In the genomic region with DNA sequence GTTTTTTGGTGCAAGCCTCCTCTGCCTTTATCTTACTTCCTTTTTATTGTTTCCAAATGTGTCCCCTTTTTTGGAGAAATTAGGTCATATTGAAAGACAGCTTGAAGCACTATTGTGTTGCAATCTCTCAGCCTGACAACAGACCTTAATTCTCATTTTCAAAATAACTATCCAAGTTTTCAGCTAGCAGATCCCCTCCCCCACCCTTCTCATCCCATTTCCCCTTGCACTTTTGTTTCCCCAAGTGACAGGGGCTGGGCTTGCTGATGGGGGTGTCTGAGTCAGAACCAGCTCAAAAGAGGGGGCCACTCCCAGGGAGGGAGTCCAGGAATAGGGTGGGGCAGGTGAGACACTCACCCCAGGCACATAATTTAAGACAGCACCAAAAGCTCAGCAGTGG, we compare ENCODE assay signal across 13 cellular contexts.
DNase-seq lines count a peak whose midpoint lies in the region; ATAC-seq lines count a peak whose summit lies in the region.
"Had no signal": no experiment of that assay in that cellular context is flagged by ENCODE, and none has a peak within 500 bp of the region (broad histone marks: within the 10 kb centered on the region; RNA-seq: fewer than 3 reads in every experiment).

No MANE protein-coding gene starts in this region.

- no peak for ATAC-seq in HG02885 (IDR thresholded peaks at IDR 0.05; ENCODE audit: poor library complexity, unreplicated experiment)

- no peak overlapping the region for H3K4me3 Mint-ChIP-seq in T-helper 1 cell treated with Interleukin-12 subunit alpha and Interleukin-12 subunit beta and Interleukin-4 antibody, amounts not matched to agents 30 μg/mL and 1 μg/mL, for 36 hours
- H3K4me3 Mint-ChIP-seq in dendritic cell treated with granulocyte-macrophage colony-stimulating factor and Interleukin-4, amounts not matched to agents 40 ng/mL and 50 ng/mL, for 4 days: peak overlapping the region; percentile 90

- peaks cover 40% of the 10 kb centered on the region for H3K4me1 Mint-ChIP-seq in T-helper 1 cell treated with Interleukin-12 subunit alpha and Interleukin-12 subunit beta and Interleukin-4 antibody, amounts not matched to agents 30 μg/mL and 1 μg/mL, for 36 hours (ENCODE audit: low read depth)
- H3K4me1 Mint-ChIP-seq in dendritic cell treated with granulocyte-macrophage colony-stimulating factor and Interleukin-4, amounts not matched to agents 40 ng/mL and 50 ng/mL, for 4 days (ENCODE audit: low read depth): peaks cover 71% of the 10 kb centered on the region

- intact Hi-C loops in dendritic cell treated with granulocyte-macrophage colony-stimulating factor and Interleukin-4, amounts not matched to agents 40 ng/mL and 50 ng/mL, for 4 days (cut with micrococcal nuclease): loop anchor here (1.0 kb wide), 1 partner anchor 13 kb away; no protein-coding TSS in a partner anchor

- H3K27me3 Mint-ChIP-seq in T-helper 1 cell treated with Interleukin-12 subunit alpha and Interleukin-12 subunit beta and Interleukin-4 antibody, amounts not matched to agents 30 μg/mL and 1 μg/mL, for 36 hours (ENCODE audit: low read depth): no peaks in the 10 kb centered on the region
- H3K27me3 Mint-ChIP-seq in dendritic cell treated with granulocyte-macrophage colony-stimulating factor and Interleukin-4, amounts not matched to agents 40 ng/mL and 50 ng/mL, for 4 days: no peaks in the 10 kb centered on the region
- H3K27me3 Mint-ChIP-seq: naive B cell had no signal

- peak overlapping the region; percentile 45 for H3K27ac Mint-ChIP-seq in T-helper 1 cell treated with Interleukin-12 subunit alpha and Interleukin-12 subunit beta and Interleukin-4 antibody, amounts not matched to agents 30 μg/mL and 1 μg/mL, for 36 hours
- peak overlapping the region; percentile 86 for H3K27ac Mint-ChIP-seq in dendritic cell treated with granulocyte-macrophage colony-stimulating factor and Interleukin-4, amounts not matched to agents 40 ng/mL and 50 ng/mL, for 4 days

- DNase-seq in T-helper 1 cell (no peak), NOMO-1 treated with DMSO at 0.1 percent for 48 hours (lab: John Stamatoyannopoulos, UW; ENCODE audit: unreplicated experiment) (peak; percentile 90), pons (ENCODE audit: low spot score) (peak; percentile 60), kidney tubule cell (ENCODE audit: low spot score) (no peak), dedifferentiated amniotic fluid mesenchymal stem cell (ENCODE audit: extremely low spot score) (no peak)
- DNase-seq: activated CD4-positive, alpha-beta T cell treated with anti-CD3 and anti-CD28 coated beads, Interleukin-2, amount 50 U/mL, for 4 hours; anterior cingulate cortex; naive B cell; NCI-H1092; NCI-H524 had no signal

- H3K36me3 Mint-ChIP-seq in T-helper 1 cell treated with Interleukin-12 subunit alpha and Interleukin-12 subunit beta and Interleukin-4 antibody, amounts not matched to agents 30 μg/mL and 1 μg/mL, for 36 hours (ENCODE audit: low read depth): peaks cover 52% of the 10 kb centered on the region
- peaks cover 90% of the 10 kb centered on the region for H3K36me3 Mint-ChIP-seq in dendritic cell treated with granulocyte-macrophage colony-stimulating factor and Interleukin-4, amounts not matched to agents 40 ng/mL and 50 ng/mL, for 4 days (ENCODE audit: low read depth)

- H3K9me3 Mint-ChIP-seq in T-helper 1 cell treated with Interleukin-12 subunit alpha and Interleukin-12 subunit beta and Interleukin-4 antibody, amounts not matched to agents 30 μg/mL and 1 μg/mL, for 36 hours: no peaks in the 10 kb centered on the region
- no peaks in the 10 kb centered on the region for H3K9me3 Mint-ChIP-seq in dendritic cell treated with granulocyte-macrophage colony-stimulating factor and Interleukin-4, amounts not matched to agents 40 ng/mL and 50 ng/mL, for 4 days
- H3K9me3 Mint-ChIP-seq: naive B cell had no signal

Comparison
In these comparisons a context has a peak if more than half of its experiments do, and no peak if none do; other contexts are left out.
1. DNase-seq: peak in NOMO-1 treated with DMSO at 0.1 percent for 48 hours (single experiment) and pons (single experiment); none in T-helper 1 cell (0 of 5), kidney tubule cell (single experiment) and dedifferentiated amniotic fluid mesenchymal stem cell (single experiment).